Comparison of ENCODE assay signal across 29 cellular contexts in genomic region chr19:54232552-54232934, GRCh38. TPM values are rescaled to one million over a fixed set of nuclear protein-coding genes. Genes with fewer than 3 reads are reported as not detected.
"Had no signal": no experiment of that assay in that cellular context is flagged by ENCODE, and none has a peak within 500 bp of the region (broad histone marks: within the 10 kb centered on the region; RNA-seq: fewer than 3 reads in every experiment).

No MANE protein-coding gene starts in this region.

- H3K9me3 ChIP-seq: ascending aorta, thoracic aorta, uterus had no signal

- ATAC-seq: gastroesophageal sphincter had no signal

- FAIRE-seq: endothelial cell of umbilical vein, kidney, TTC549 had no signal

- H2AFZ ChIP-seq: neural progenitor cell had no signal

- H3K4me3 ChIP-seq: ascending aorta, coronary artery, gastroesophageal sphincter, neural progenitor cell, thoracic aorta, uterus had no signal

- DNase-seq: activated CD4-positive, alpha-beta T cell treated with anti-CD3 and anti-CD28 coated beads for 48 hours; activated CD4-positive, alpha-beta T cell treated with anti-CD3 and anti-CD28 coated beads, Interleukin-2, amount 50 U/mL, for 48 hours; activated CD8-positive, alpha-beta memory T cell treated with anti-CD3 and anti-CD28 coated beads for 24 hours; activated effector memory CD4-positive, alpha-beta T cell treated with anti-CD3 and anti-CD28 coated beads, Interleukin-2, amount 50 U/mL, for 16 hours; activated naive CD4-positive, alpha-beta T cell treated with anti-CD3 and anti-CD28 coated beads for 36 hours; activated naive CD8-positive, alpha-beta T cell treated with anti-CD3 and anti-CD28 coated beads, Interleukin-2, amount 10 ng/mL, durations not matched to agents 7 days and 5 days; effector memory CD8-positive, alpha-beta T cell; hippocampal formation; immature natural killer cell; kidney; natural killer cell; occipital lobe; stimulated activated CD4-positive, alpha-beta T cell treated with anti-CD3 and anti-CD28 coated beads, Interleukin-2, amount 100 ng/mL, for 48 hours; stimulated activated naive CD8-positive, alpha-beta T cell treated with anti-CD3 and anti-CD28 coated beads, Interleukin-15, Interleukin-2, amounts not matched to agents 100 U/mL and 50 U/mL, for 24 hours; T-helper 1 cell; trophoblast cell; uterus; WERI-Rb-1 had no signal

- H3K27ac ChIP-seq: ascending aorta, coronary artery, gastroesophageal sphincter, neural progenitor cell, thoracic aorta, uterus, WERI-Rb-1 had no signal

- H3K4me2 ChIP-seq: neural progenitor cell had no signal

- H3K27me3 ChIP-seq: uterus had no signal

- H3K36me3 ChIP-seq: ascending aorta, gastroesophageal sphincter, neural progenitor cell, thoracic aorta, uterus, WERI-Rb-1 had no signal

- H3K4me1 ChIP-seq: ascending aorta, neural progenitor cell, uterus had no signal

- H3K9ac ChIP-seq: neural progenitor cell had no signal

RNA-seq across cellular contexts. Expression of gene LILRB3, which starts 9.7 kb away (rescaled TPM):
- total RNA-seq: activated naive CD4-positive, alpha-beta T cell treated with anti-CD3 and anti-CD28 coated beads for 36 hours; endothelial cell of umbilical vein; fibroblast of lung; fibroblast of villous mesenchyme; occipital lobe; pulmonary artery endothelial cell had no signal
- polyA plus RNA-seq: endothelial cell of umbilical vein, fibroblast of lung had no signal

RNA-seq across cellular contexts. Expression of gene LILRA6, which starts 10.0 kb away (rescaled TPM):
- total RNA-seq: activated naive CD4-positive, alpha-beta T cell treated with anti-CD3 and anti-CD28 coated beads for 36 hours; endothelial cell of umbilical vein; fibroblast of lung; fibroblast of villous mesenchyme; occipital lobe; pulmonary artery endothelial cell had no signal
- polyA plus RNA-seq: endothelial cell of umbilical vein, fibroblast of lung had no signal

RNA-seq across cellular contexts. Expression of gene LILRB5, which starts 24.5 kb away (rescaled TPM):
- total RNA-seq: activated naive CD4-positive, alpha-beta T cell treated with anti-CD3 and anti-CD28 coated beads for 36 hours; activated T-helper 1 cell treated with anti-CD3 and anti-CD28 coated beads, Interleukin-12 subunit alpha, Interleukin-12 subunit beta, Interleukin-2, Interleukin-4 antibody, amounts not matched to agents 30 ng/mL and 10 ng/mL and 1 ng/mL, durations not matched to agents 14 hours and 24 hours and 36 hours; endothelial cell of umbilical vein; fibroblast of lung; fibroblast of villous mesenchyme; pulmonary artery endothelial cell had no signal
- polyA plus RNA-seq: endothelial cell of umbilical vein, fibroblast of lung, immature natural killer cell had no signal
